In the genomic region with DNA sequence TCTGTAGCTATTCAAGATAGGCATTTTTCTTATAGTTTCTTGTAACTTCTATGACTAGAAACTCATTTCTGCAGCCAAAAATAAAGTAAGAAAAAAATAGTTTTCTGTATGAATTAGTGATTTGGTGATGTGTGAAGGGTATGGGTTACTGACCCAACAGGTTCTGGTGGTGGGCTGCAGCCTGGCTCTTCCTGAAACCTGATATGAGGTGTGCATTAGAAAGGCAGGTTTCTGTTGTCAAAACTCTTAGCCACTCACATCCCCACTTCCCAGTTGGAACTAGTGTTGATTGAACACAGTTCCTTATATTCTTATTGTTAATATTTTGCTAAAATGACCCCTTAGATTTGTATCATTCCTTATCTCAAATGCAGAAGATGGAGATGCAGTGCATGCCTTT, we compare ENCODE assay signal across 35 cellular contexts.
DNase-seq lines count a peak whose midpoint lies in the region; ATAC-seq, FAIRE-seq and TF ChIP-seq lines count a peak whose summit lies in the region.
"Had no signal": no experiment of that assay in that cellular context is flagged by ENCODE, and none has a peak within 500 bp of the region (broad histone marks: within the 10 kb centered on the region; RNA-seq: fewer than 3 reads in every experiment).

No MANE protein-coding gene starts in this region.

- no peak overlapping the region for H2AK5ac ChIP-seq in H1 (ENCODE audit: low read depth, low read length)

- H3K79me2 ChIP-seq in GM23338 (replicated peaks; ENCODE audit: insufficient read depth) (no peaks in the 10 kb centered on the region), H1 (ENCODE audit: control insufficient read depth in 1 of 2, insufficient read depth in 2 of 2, low read length in 2 of 2) (no peaks in the 10 kb centered on the region)

- H3K79me1 ChIP-seq in H1 (ENCODE audit: low read depth, low read length) = no peaks in the 10 kb centered on the region

- H2BK15ac ChIP-seq in H1 (ENCODE audit: low read length) = no peak overlapping the region

- POLR2A ChIA-PET in WTC11 (lab: Charles Lee) (no interaction called here), H1 (lab: Charles Lee; ENCODE audit: partially characterized antibody) (no interaction called here)

- H3K27me3 ChIP-seq in GM23338 (ENCODE audit: insufficient read depth) (no peaks in the 10 kb centered on the region), H1 (replicated peaks in 1 of 4; ENCODE audit: control insufficient read depth in 3 of 4, extremely low read depth in 1 of 4, insufficient read depth in 3 of 4, low read length in 3 of 4) (no peaks in the 10 kb centered on the region)
- H3K27me3 ChIP-seq: BE2C; BLaER1; BLaER1 treated with 17β-estradiol and CSF1 and Interleukin-3, amounts not matched to agents 10 nM and 100 nM had no signal

- no peaks in the 10 kb centered on the region for H3K9me3 ChIP-seq in H1 (ENCODE audit: insufficient read depth in 2 of 2, low read depth in 1 of 2, low read length in 1 of 2)
- H3K9me3 ChIP-seq: A549; BE2C; BLaER1; BLaER1 treated with 17β-estradiol and CSF1 and Interleukin-3, amounts not matched to agents 10 nM and 100 nM; Caco-2 had no signal

- peaks cover 9% of the 10 kb centered on the region; the same call in 1 of the 2 replicates for H3K4me1 ChIP-seq in GM23338 (ENCODE audit: insufficient read depth)
- H3K4me1 ChIP-seq in H1 (replicated peaks in 1 of 4; ENCODE audit: control insufficient read depth in 3 of 4, insufficient read depth in 4 of 4, low read length in 3 of 4) = no peaks in the 10 kb centered on the region
- H3K4me1 ChIP-seq: A549; BE2C; BLaER1; BLaER1 treated with 17β-estradiol and CSF1 and Interleukin-3, amounts not matched to agents 10 nM and 100 nM; Caco-2 had no signal

- no peak overlapping the region for H3K9ac ChIP-seq in H1 (replicated peaks in 1 of 4; ENCODE audit: extremely low read depth in 1 of 4, low read depth in 3 of 4, low read length in 3 of 4)
- H3K9ac ChIP-seq: BLaER1; BLaER1 treated with 17β-estradiol and CSF1 and Interleukin-3, amounts not matched to agents 10 nM and 100 nM had no signal

- H2AFZ ChIP-seq in GM23338 (no peak overlapping the region), H1 (ENCODE audit: low read length) (no peak overlapping the region)

- no peaks in the 10 kb centered on the region for H3K9me2 ChIP-seq in GM23338 (ENCODE audit: insufficient read depth)

- H4K20me1 ChIP-seq in GM23338 (replicated peaks; ENCODE audit: insufficient read depth) = no peaks in the 10 kb centered on the region
- H4K20me1 ChIP-seq in H1 (replicated peaks in 1 of 2; ENCODE audit: control insufficient read depth in 1 of 2, insufficient read depth in 2 of 2, low read length in 2 of 2) = no peaks in the 10 kb centered on the region
- H4K20me1 ChIP-seq: BLaER1; BLaER1 treated with 17β-estradiol and CSF1 and Interleukin-3, amounts not matched to agents 10 nM and 100 nM had no signal

- H2BK20ac ChIP-seq in H1 (ENCODE audit: low read length) = no peak overlapping the region

- intact Hi-C loops in left ventricle myocardium superior (cut with micrococcal nuclease) = no loop called here

- CTCF ChIA-PET in WTC11 (lab: Charles Lee) (interaction anchor here (1.1 kb wide), 1 partner anchor 164 kb away, joined by 3 read pairs; no protein-coding TSS in a partner anchor), H1 (lab: Charles Lee; ENCODE audit: partially characterized antibody) (interaction anchor here (0.9 to 1.7 kb wide), 11 partner anchors 11 to 290 kb away, joined by 3 to 8 read pairs (median 3); no protein-coding TSS in a partner anchor)

- DNase-seq in ELF-1 (ENCODE audit: low read depth, low spot score) (peak; percentile 1), GM23338 (ENCODE audit: low spot score) (no peak), WTC11 (ENCODE audit: low spot score) (no peak), H1 (ENCODE audit: low read depth in 1 of 2, low spot score in 2 of 2) (no peak), left ventricle myocardium superior (no peak), NCI-H748 treated with DMSO at 0.1 percent for 48 hours (lab: John Stamatoyannopoulos, UW) (no peak)
- DNase-seq in T-helper 2 cell treated with Interferon-gamma antibody and Interleukin-4, amounts not matched to agents 5 μg/mL and 100 μg/mL, for 36 hours (ENCODE audit: low spot score) = no peak
- DNase-seq: 8988T; AML-193; BE2C; C1 segment of cervical spinal cord; Caco-2; CD4-positive, alpha-beta memory T cell; CD4-positive, alpha-beta T cell; CD4-positive, CD25-positive, alpha-beta regulatory T cell; CD8-positive, alpha-beta memory T cell; CD8-positive, alpha-beta T cell; COR-L47; DMS 273 treated with DMSO at 0.1 percent for 48 hours; DMS153; DMS53; DMS79; DMS79 treated with DMSO at 0.1 percent for 48 hours; DND-41; EL had no signal

- H2BK120ac ChIP-seq in H1 (replicated peaks; ENCODE audit: low read depth, low read length) = no peak overlapping the region

- no peak overlapping the region for H3K4ac ChIP-seq in H1 (replicated peaks; ENCODE audit: insufficient read length, low read depth, low read length)

- TF ChIP-seq CTCF in GM23338 (conservative IDR thresholded peaks at IDR 0.05; ENCODE audit: low read depth in 2 of 2) (no peak), WTC11 (IDR thresholded peaks at IDR 0.05) (no peak), H1 (IDR thresholded peaks at IDR 0.05; ENCODE audit: control extremely low read depth in 1 of 3, insufficient read depth in 1 of 3, low read depth in 1 of 3, low read length in 3 of 3) (no peak)

- H3K27ac Mint-ChIP-seq in GM23338 (no peak overlapping the region), WTC11 (peak overlapping the region; percentile 85)
- no peak overlapping the region for H3K27ac Mint-ChIP-seq in T-helper 2 cell treated with Interferon-gamma antibody and Interleukin-4, amounts not matched to agents 5 μg/mL and 100 μg/mL, for 36 hours
- H3K27ac Mint-ChIP-seq: B cell; CD14-positive monocyte; CD4-positive, alpha-beta memory T cell; CD4-positive, alpha-beta T cell; CD4-positive, CD25-positive, alpha-beta regulatory T cell; CD8-positive, alpha-beta memory T cell; CD8-positive, alpha-beta T cell had no signal

- H4K8ac ChIP-seq in H1 (ENCODE audit: extremely low read depth, insufficient read depth, low read length) = no peak overlapping the region

- no peak overlapping the region for H4K5ac ChIP-seq in H1 (ENCODE audit: insufficient read length, low read depth, low read length)

- ATAC-seq in GM23338 = peak; percentile 52
- peak; percentile 59 for ATAC-seq in WTC11
- ATAC-seq in left ventricle myocardium superior = no peak
- ATAC-seq in HG03520 (IDR thresholded peaks at IDR 0.05; ENCODE audit: unreplicated experiment) = no peak
- ATAC-seq: A549; CD8-positive, alpha-beta T cell had no signal

- no peak overlapping the region for H3K4me3 Mint-ChIP-seq in GM23338
- no peak overlapping the region for H3K4me3 Mint-ChIP-seq in WTC11
- no peak overlapping the region for H3K4me3 Mint-ChIP-seq in T-helper 2 cell treated with Interferon-gamma antibody and Interleukin-4, amounts not matched to agents 5 μg/mL and 100 μg/mL, for 36 hours
- H3K4me3 Mint-ChIP-seq: B cell; CD14-positive monocyte; CD4-positive, alpha-beta memory T cell; CD4-positive, alpha-beta T cell; CD4-positive, CD25-positive, alpha-beta regulatory T cell; CD8-positive, alpha-beta memory T cell; CD8-positive, alpha-beta T cell had no signal

- no peak overlapping the region for H4K91ac ChIP-seq in H1 (replicated peaks; ENCODE audit: insufficient read length, low read length)

- TF ChIP-seq EP300 in H1 (IDR thresholded peaks at IDR 0.05; ENCODE audit: borderline replicate concordance in 1 of 2, low read depth in 2 of 2, low read length in 2 of 2) = no peak

- TF ChIP-seq RAD21 in H1 (IDR thresholded peaks at IDR 0.05 in 1 of 2, conservative IDR thresholded peaks at IDR 0.05 in 1 of 2; ENCODE audit: low read depth in 2 of 2, low read length in 2 of 2) = no peak

- H3F3A ChIP-seq in GM23338 (replicated peaks; ENCODE audit: low read depth) = no peaks in the 10 kb centered on the region

- no peak for TF ChIP-seq POLR2A in H1 (IDR thresholded peaks at IDR 0.05; ENCODE audit: control extremely low read depth in 1 of 2, low read depth in 2 of 2, low read length in 2 of 2)

- no peak overlapping the region for H3K14ac ChIP-seq in H1 (ENCODE audit: insufficient read length)

- H3K36me3 Mint-ChIP-seq in GM23338 (ENCODE audit: low read depth) (no peaks in the 10 kb centered on the region), WTC11 (no peaks in the 10 kb centered on the region)
- no peaks in the 10 kb centered on the region for H3K36me3 Mint-ChIP-seq in T-helper 2 cell treated with Interferon-gamma antibody and Interleukin-4, amounts not matched to agents 5 μg/mL and 100 μg/mL, for 36 hours (ENCODE audit: low read depth)
- H3K36me3 Mint-ChIP-seq: CD14-positive monocyte; CD4-positive, alpha-beta memory T cell; CD4-positive, CD25-positive, alpha-beta regulatory T cell; CD8-positive, alpha-beta memory T cell; CD8-positive, alpha-beta T cell had no signal

- H3K23me2 ChIP-seq in H1 (ENCODE audit: low read depth, low read length) = no peaks in the 10 kb centered on the region

- no peak overlapping the region for H2BK12ac ChIP-seq in H1 (ENCODE audit: low read depth, low read length)

- no peak overlapping the region for H3K4me3 ChIP-seq in GM23338
- no peak overlapping the region for H3K4me3 ChIP-seq in H1 (ENCODE audit: extremely low read depth in 1 of 4, insufficient read depth in 2 of 4, low read depth in 3 of 4, low read length in 4 of 4)
- H3K4me3 ChIP-seq: A549; BLaER1; BLaER1 treated with 17β-estradiol and CSF1 and Interleukin-3, amounts not matched to agents 10 nM and 100 nM had no signal

- no peak overlapping the region for H3K4me2 ChIP-seq in GM23338
- no peak overlapping the region for H3K4me2 ChIP-seq in H1 (ENCODE audit: insufficient read depth in 1 of 2, low read depth in 2 of 2, low read length in 2 of 2)
- H3K4me2 ChIP-seq: A549; BLaER1; BLaER1 treated with 17β-estradiol and CSF1 and Interleukin-3, amounts not matched to agents 10 nM and 100 nM had no signal

- no peak overlapping the region for H3K56ac ChIP-seq in H1 (replicated peaks; ENCODE audit: insufficient read length, low read depth, low read length)

- no peak overlapping the region for H3K23ac ChIP-seq in H1 (ENCODE audit: insufficient read length)

- H3K27ac ChIP-seq in GM23338 (ENCODE audit: low read depth) (no peak overlapping the region), H1 (ENCODE audit: low read depth, low read length) (no peak overlapping the region)
- H3K27ac ChIP-seq: 22Rv1; A549; BLaER1; BLaER1 treated with 17β-estradiol and CSF1 and Interleukin-3, amounts not matched to agents 10 nM and 100 nM; C4-2B had no signal

- H2BK5ac ChIP-seq in H1 (ENCODE audit: low read depth, low read length) = no peak overlapping the region

- H3K4me1 Mint-ChIP-seq in GM23338 = peaks cover 14% of the 10 kb centered on the region; the same call in 2 of the 3 replicates
- H3K4me1 Mint-ChIP-seq in WTC11 = peaks cover 22% of the 10 kb centered on the region
- no peaks in the 10 kb centered on the region for H3K4me1 Mint-ChIP-seq in T-helper 2 cell treated with Interferon-gamma antibody and Interleukin-4, amounts not matched to agents 5 μg/mL and 100 μg/mL, for 36 hours (ENCODE audit: low read depth)
- H3K4me1 Mint-ChIP-seq: B cell; CD14-positive monocyte; CD4-positive, alpha-beta memory T cell; CD4-positive, CD25-positive, alpha-beta regulatory T cell; CD8-positive, alpha-beta memory T cell had no signal

- no peak overlapping the region for H3K18ac ChIP-seq in H1 (ENCODE audit: extremely low read depth, low read length)

- H3K27me3 Mint-ChIP-seq in GM23338 (ENCODE audit: insufficient read depth, low read depth, poor library complexity) = no peaks in the 10 kb centered on the region
- H3K27me3 Mint-ChIP-seq in WTC11 (ENCODE audit: low read depth) = no peaks in the 10 kb centered on the region
- no peaks in the 10 kb centered on the region for H3K27me3 Mint-ChIP-seq in T-helper 2 cell treated with Interferon-gamma antibody and Interleukin-4, amounts not matched to agents 5 μg/mL and 100 μg/mL, for 36 hours (ENCODE audit: low read depth)
- H3K27me3 Mint-ChIP-seq: B cell; CD4-positive, alpha-beta memory T cell; CD4-positive, alpha-beta T cell; CD4-positive, CD25-positive, alpha-beta regulatory T cell; CD8-positive, alpha-beta memory T cell had no signal

- H3K36me3 ChIP-seq in GM23338 (ENCODE audit: insufficient read depth) (no peaks in the 10 kb centered on the region), H1 (ENCODE audit: control insufficient read depth in 2 of 4, insufficient read depth in 4 of 4, low read length in 3 of 4) (no peaks in the 10 kb centered on the region)
- H3K36me3 ChIP-seq: BE2C; BLaER1; BLaER1 treated with 17β-estradiol and CSF1 and Interleukin-3, amounts not matched to agents 10 nM and 100 nM had no signal

- no peak for FAIRE-seq in H1 (lab: Jason Lieb, UNC)
- FAIRE-seq: A204.1, A549, D721Med had no signal

- H3K9me3 Mint-ChIP-seq in GM23338 (no peaks in the 10 kb centered on the region), WTC11 (no peaks in the 10 kb centered on the region)
- no peaks in the 10 kb centered on the region for H3K9me3 Mint-ChIP-seq in T-helper 2 cell treated with Interferon-gamma antibody and Interleukin-4, amounts not matched to agents 5 μg/mL and 100 μg/mL, for 36 hours
- H3K9me3 Mint-ChIP-seq: CD4-positive, alpha-beta T cell; CD4-positive, CD25-positive, alpha-beta regulatory T cell; CD8-positive, alpha-beta memory T cell; CD8-positive, alpha-beta T cell had no signal

Comparison
In these comparisons a context has a peak if more than half of its experiments do, and no peak if none do; other contexts are left out.
1. ATAC-seq: peak in GM23338 (single experiment) and WTC11 (single experiment); none in left ventricle myocardium superior (single experiment) and HG03520 (single experiment).